Comparison of ENCODE assay signal across 1 cellular context in the genomic region with DNA sequence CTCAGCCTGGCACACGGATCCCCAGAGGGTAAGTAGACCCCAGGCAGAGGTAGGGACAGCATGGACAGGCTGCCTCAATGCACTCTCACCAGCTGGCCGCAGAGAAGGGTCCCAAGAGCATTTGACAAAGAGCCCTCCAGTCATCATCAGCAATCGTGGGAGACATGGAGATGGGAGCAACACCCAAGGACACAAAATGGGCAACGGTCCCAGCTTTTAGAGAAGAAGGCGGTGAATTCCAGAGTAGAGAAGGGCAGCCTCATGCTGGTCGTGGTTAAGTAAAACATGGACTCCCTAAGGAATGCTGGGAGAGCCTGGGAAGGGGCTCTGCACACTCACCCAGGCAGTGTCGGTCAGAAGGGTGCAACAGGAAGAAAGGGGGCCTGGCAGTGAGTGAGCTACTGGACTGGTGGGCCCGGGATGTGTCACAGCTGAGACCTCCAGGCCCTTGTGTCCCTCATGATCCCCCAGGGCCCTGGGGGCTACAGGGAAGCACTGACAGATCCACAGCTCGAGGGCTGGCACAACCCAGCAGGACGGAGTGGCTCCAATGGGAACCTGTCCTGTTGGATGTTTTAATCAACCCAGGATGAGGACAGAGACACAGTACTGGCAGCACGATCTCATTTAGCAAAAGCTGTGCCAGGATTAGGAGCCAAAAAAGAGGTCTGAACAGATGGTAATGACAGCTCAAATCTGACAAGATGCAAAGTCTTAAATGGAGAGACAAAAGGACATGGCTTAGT.
TF ChIP-seq lines count a peak whose summit lies in the region.

No MANE protein-coding gene starts in this region.

TF ChIP-seq in GM23338, 12 proteins besides CTCF, POLR2A, EP300 and RAD21 (continued from another document):
- TF ChIP-seq, protein P1, sequence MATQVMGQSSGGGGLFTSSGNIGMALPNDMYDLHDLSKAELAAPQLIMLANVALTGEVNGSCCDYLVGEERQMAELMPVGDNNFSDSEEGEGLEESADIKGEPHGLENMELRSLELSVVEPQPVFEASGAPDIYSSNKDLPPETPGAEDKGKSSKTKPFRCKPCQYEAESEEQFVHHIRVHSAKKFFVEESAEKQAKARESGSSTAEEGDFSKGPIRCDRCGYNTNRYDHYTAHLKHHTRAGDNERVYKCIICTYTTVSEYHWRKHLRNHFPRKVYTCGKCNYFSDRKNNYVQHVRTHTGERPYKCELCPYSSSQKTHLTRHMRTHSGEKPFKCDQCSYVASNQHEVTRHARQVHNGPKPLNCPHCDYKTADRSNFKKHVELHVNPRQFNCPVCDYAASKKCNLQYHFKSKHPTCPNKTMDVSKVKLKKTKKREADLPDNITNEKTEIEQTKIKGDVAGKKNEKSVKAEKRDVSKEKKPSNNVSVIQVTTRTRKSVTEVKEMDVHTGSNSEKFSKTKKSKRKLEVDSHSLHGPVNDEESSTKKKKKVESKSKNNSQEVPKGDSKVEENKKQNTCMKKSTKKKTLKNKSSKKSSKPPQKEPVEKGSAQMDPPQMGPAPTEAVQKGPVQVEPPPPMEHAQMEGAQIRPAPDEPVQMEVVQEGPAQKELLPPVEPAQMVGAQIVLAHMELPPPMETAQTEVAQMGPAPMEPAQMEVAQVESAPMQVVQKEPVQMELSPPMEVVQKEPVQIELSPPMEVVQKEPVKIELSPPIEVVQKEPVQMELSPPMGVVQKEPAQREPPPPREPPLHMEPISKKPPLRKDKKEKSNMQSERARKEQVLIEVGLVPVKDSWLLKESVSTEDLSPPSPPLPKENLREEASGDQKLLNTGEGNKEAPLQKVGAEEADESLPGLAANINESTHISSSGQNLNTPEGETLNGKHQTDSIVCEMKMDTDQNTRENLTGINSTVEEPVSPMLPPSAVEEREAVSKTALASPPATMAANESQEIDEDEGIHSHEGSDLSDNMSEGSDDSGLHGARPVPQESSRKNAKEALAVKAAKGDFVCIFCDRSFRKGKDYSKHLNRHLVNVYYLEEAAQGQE (IDR thresholded peaks at IDR 0.05; ENCODE audit: unreplicated experiment) = no peak
- no peak for TF ChIP-seq NANOG (IDR thresholded peaks at IDR 0.05; ENCODE audit: borderline replicate concordance)
- TF ChIP-seq ZNF331 (CRISPR knock-in tag; IDR thresholded peaks at IDR 0.05; ENCODE audit: low read depth) = no peak
- TF ChIP-seq EZH2 (IDR thresholded peaks at IDR 0.05; ENCODE audit: low read depth, unreplicated experiment) = no peak
- TF ChIP-seq CREB1 (CRISPR knock-in tag; IDR thresholded peaks at IDR 0.05; ENCODE audit: low read depth) = no peak
- TF ChIP-seq JUNB (IDR thresholded peaks at IDR 0.05; ENCODE audit: unreplicated experiment) = no peak
- TF ChIP-seq, protein P2, sequence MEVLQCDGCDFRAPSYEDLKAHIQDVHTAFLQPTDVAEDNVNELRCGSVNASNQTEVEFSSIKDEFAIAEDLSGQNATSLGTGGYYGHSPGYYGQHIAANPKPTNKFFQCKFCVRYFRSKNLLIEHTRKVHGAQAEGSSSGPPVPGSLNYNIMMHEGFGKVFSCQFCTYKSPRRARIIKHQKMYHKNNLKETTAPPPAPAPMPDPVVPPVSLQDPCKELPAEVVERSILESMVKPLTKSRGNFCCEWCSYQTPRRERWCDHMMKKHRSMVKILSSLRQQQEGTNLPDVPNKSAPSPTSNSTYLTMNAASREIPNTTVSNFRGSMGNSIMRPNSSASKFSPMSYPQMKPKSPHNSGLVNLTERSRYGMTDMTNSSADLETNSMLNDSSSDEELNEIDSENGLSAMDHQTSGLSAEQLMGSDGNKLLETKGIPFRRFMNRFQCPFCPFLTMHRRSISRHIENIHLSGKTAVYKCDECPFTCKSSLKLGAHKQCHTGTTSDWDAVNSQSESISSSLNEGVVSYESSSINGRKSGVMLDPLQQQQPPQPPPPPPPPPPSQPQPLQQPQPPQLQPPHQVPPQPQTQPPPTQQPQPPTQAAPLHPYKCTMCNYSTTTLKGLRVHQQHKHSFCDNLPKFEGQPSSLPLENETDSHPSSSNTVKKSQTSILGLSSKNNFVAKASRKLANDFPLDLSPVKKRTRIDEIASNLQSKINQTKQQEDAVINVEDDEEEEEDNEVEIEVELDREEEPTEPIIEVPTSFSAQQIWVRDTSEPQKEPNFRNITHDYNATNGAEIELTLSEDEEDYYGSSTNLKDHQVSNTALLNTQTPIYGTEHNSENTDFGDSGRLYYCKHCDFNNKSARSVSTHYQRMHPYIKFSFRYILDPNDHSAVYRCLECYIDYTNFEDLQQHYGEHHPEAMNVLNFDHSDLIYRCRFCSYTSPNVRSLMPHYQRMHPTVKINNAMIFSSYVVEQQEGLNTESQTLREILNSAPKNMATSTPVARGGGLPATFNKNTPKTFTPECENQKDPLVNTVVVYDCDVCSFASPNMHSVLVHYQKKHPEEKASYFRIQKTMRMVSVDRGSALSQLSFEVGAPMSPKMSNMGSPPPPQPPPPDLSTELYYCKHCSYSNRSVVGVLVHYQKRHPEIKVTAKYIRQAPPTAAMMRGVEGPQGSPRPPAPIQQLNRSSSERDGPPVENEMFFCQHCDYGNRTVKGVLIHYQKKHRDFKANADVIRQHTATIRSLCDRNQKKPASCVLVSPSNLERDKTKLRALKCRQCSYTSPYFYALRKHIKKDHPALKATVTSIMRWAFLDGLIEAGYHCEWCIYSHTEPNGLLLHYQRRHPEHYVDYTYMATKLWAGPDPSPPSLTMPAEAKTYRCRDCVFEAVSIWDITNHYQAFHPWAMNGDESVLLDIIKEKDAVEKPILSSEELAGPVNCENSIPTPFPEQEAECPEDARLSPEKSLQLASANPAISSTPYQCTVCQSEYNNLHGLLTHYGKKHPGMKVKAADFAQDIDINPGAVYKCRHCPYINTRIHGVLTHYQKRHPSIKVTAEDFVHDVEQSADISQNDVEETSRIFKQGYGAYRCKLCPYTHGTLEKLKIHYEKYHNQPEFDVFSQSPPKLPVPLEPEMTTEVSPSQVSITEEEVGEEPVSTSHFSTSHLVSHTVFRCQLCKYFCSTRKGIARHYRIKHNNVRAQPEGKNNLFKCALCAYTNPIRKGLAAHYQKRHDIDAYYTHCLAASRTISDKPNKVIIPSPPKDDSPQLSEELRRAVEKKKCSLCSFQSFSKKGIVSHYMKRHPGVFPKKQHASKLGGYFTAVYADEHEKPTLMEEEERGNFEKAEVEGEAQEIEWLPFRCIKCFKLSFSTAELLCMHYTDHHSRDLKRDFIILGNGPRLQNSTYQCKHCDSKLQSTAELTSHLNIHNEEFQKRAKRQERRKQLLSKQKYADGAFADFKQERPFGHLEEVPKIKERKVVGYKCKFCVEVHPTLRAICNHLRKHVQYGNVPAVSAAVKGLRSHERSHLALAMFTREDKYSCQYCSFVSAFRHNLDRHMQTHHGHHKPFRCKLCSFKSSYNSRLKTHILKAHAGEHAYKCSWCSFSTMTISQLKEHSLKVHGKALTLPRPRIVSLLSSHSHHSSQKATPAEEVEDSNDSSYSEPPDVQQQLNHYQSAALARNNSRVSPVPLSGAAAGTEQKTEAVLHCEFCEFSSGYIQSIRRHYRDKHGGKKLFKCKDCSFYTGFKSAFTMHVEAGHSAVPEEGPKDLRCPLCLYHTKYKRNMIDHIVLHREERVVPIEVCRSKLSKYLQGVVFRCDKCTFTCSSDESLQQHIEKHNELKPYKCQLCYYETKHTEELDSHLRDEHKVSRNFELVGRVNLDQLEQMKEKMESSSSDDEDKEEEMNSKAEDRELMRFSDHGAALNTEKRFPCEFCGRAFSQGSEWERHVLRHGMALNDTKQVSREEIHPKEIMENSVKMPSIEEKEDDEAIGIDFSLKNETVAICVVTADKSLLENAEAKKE (CRISPR knock-in tag; IDR thresholded peaks at IDR 0.05) = no peak
- TF ChIP-seq EZH2phosphoT487 (IDR thresholded peaks at IDR 0.05; ENCODE audit: unreplicated experiment) = no peak
- TF ChIP-seq STAT1 (IDR thresholded peaks at IDR 0.05; ENCODE audit: unreplicated experiment) = no peak
- TF ChIP-seq POLR2AphosphoS5 (IDR thresholded peaks at IDR 0.05; ENCODE audit: low read depth) = no peak
- no peak for TF ChIP-seq ZNF114 (CRISPR knock-in tag; IDR thresholded peaks at IDR 0.05)
